20 cellular contexts compared by ENCODE assay signal in genomic region chr3:41705893-41706292, GRCh38.
"Had no signal": no experiment of that assay in that cellular context is flagged by ENCODE, and none has a peak within 500 bp of the region (broad histone marks: within the 10 kb centered on the region; RNA-seq: fewer than 3 reads in every experiment).

No MANE protein-coding gene starts in this region.

- H3K27ac Mint-ChIP-seq: dendritic cell treated with granulocyte-macrophage colony-stimulating factor and Interleukin-4, amounts not matched to agents 40 ng/mL and 50 ng/mL, for 4 days; mesothelial cell of epicardium had no signal

- H3K9me3 ChIP-seq: colonic mucosa, esophagus muscularis mucosa, gastroesophageal sphincter, heart left ventricle, left lung, lower lobe of right lung, mucosa of descending colon had no signal

- H3K9me3 Mint-ChIP-seq: dendritic cell treated with granulocyte-macrophage colony-stimulating factor and Interleukin-4, amounts not matched to agents 40 ng/mL and 50 ng/mL, for 4 days had no signal

- H2AFZ ChIP-seq: hepatocyte had no signal

- H3K79me2 ChIP-seq: hepatocyte had no signal

- H3K27ac ChIP-seq: colonic mucosa, esophagus muscularis mucosa, foreskin keratinocyte, gastroesophageal sphincter, heart left ventricle, hepatocyte, left lung, lower lobe of right lung had no signal

- H3K4me2 ChIP-seq: hepatocyte had no signal

- ATAC-seq: foreskin keratinocyte, gastroesophageal sphincter, heart left ventricle, left cardiac atrium, left lung, left ventricle myocardium superior, lower lobe of right lung, mucosa of descending colon had no signal

- H3K36me3 ChIP-seq: colonic mucosa, esophagus muscularis mucosa, gastroesophageal sphincter, heart left ventricle, left lung, lower lobe of right lung had no signal

- DNase-seq: colonic mucosa; cortex of kidney; effector CD8-positive, alpha-beta T cell; foreskin keratinocyte; heart left ventricle; hypothalamus; left cardiac atrium; left lung; left ventricle myocardium superior; lower lobe of right lung; mesenchymal stem cell; mucosa of descending colon had no signal

- H3K27me3 ChIP-seq: colonic mucosa, esophagus muscularis mucosa, foreskin keratinocyte, gastroesophageal sphincter, heart left ventricle, hepatocyte, left lung had no signal

- FAIRE-seq: endothelial cell of umbilical vein, islet of Langerhans, keratinocyte had no signal

- H3K4me3 Mint-ChIP-seq: dendritic cell treated with granulocyte-macrophage colony-stimulating factor and Interleukin-4, amounts not matched to agents 40 ng/mL and 50 ng/mL, for 4 days; mesothelial cell of epicardium had no signal

- H3K27me3 Mint-ChIP-seq: dendritic cell treated with granulocyte-macrophage colony-stimulating factor and Interleukin-4, amounts not matched to agents 40 ng/mL and 50 ng/mL, for 4 days had no signal

- H3K4me3 ChIP-seq: colonic mucosa, esophagus muscularis mucosa, gastroesophageal sphincter, heart left ventricle, hepatocyte, left lung, lower lobe of right lung, mucosa of descending colon had no signal

- H3K4me1 ChIP-seq: colonic mucosa, esophagus muscularis mucosa, foreskin keratinocyte, gastroesophageal sphincter, heart left ventricle, left lung had no signal
